Comparison of ENCODE assay signal across 17 cellular contexts in the genomic region with DNA sequence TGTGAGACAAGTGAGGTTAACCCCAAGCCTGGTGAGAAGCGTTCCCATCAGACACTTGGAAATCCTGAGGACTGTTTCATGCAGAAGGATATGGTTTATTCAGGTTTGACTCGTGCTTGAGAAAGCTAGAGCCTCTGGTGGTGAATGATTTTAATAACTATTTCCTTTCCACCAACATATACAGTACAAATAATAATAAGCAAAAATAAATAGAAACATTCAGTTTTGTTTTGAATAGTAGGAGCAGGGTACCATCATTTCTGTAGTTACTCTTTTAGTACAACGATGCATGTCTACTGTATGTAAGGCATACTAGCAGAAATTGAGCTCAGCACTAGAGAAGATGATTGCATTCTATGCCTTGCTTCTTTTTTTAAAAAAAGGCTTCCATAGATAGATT. TPM values are rescaled to one million over a fixed set of nuclear protein-coding genes. Genes with fewer than 3 reads are reported as not detected.
DNase-seq lines count a peak whose midpoint lies in the region; ATAC-seq and TF ChIP-seq lines count a peak whose summit lies in the region.
"Had no signal": no experiment of that assay in that cellular context is flagged by ENCODE, and none has a peak within 500 bp of the region (broad histone marks: within the 10 kb centered on the region; RNA-seq: fewer than 3 reads in every experiment).

No MANE protein-coding gene starts in this region.

- no peak for TF ChIP-seq EP300 in ovary (IDR thresholded peaks at IDR 0.05)

- peak; percentile 82 for ATAC-seq in GM18873 (IDR thresholded peaks at IDR 0.05; ENCODE audit: low FRiP score, unreplicated experiment)
- peak; percentile 76 for ATAC-seq in GM21529 (IDR thresholded peaks at IDR 0.05; ENCODE audit: unreplicated experiment)
- peak; percentile 73 for ATAC-seq in HG03045 (IDR thresholded peaks at IDR 0.05; ENCODE audit: unreplicated experiment)
- ATAC-seq in activated T-helper 17 cell treated with anti-CD3 and anti-CD28 coated beads, Interleukin-2, amount 50 U/mL, for 72 hours (replicated peaks) = peak; percentile 41
- ATAC-seq: CD8-positive, alpha-beta T cell had no signal

- H3K36me3 Mint-ChIP-seq in activated T-helper 17 cell treated with anti-CD3 and anti-CD28 coated beads, Interleukin-2, amount 50 U/mL, for 72 hours (ENCODE audit: low read depth) = no peaks in the 10 kb centered on the region
- H3K36me3 Mint-ChIP-seq: CD8-positive, alpha-beta T cell had no signal

- H3K4me1 ChIP-seq in ovary (ENCODE audit: insufficient read depth) = no peaks in the 10 kb centered on the region

- no peaks in the 10 kb centered on the region for H3K4me1 Mint-ChIP-seq in activated T-helper 17 cell treated with anti-CD3 and anti-CD28 coated beads, Interleukin-2, amount 50 U/mL, for 72 hours

- WGBS in ovary, 3 donors = 58 to 59% (median 58%) methylated on average over 3 of the region's 3 CpGs

- no peaks in the 10 kb centered on the region for H3K9me3 ChIP-seq in ovary

- TF ChIP-seq CTCF in foreskin fibroblast (IDR thresholded peaks at IDR 0.05; ENCODE audit: low read depth, low read length) (no peak), ovary (IDR thresholded peaks at IDR 0.05) (no peak)

- no peak for TF ChIP-seq POLR2A in ovary (IDR thresholded peaks at IDR 0.05)

- H3K4me3 ChIP-seq in foreskin fibroblast (ENCODE audit: low read depth in 1 of 2, low read length in 2 of 2) (no peak overlapping the region), ovary (no peak overlapping the region)

- no peaks in the 10 kb centered on the region for H3K36me3 ChIP-seq in ovary

- H3K27ac ChIP-seq in ovary = no peak overlapping the region

- no peaks in the 10 kb centered on the region for H3K9me3 Mint-ChIP-seq in activated T-helper 17 cell treated with anti-CD3 and anti-CD28 coated beads, Interleukin-2, amount 50 U/mL, for 72 hours
- H3K9me3 Mint-ChIP-seq: CD8-positive, alpha-beta T cell had no signal

- H3K27ac Mint-ChIP-seq in activated T-helper 17 cell treated with anti-CD3 and anti-CD28 coated beads, Interleukin-2, amount 50 U/mL, for 72 hours = no peak overlapping the region
- H3K27ac Mint-ChIP-seq: CD8-positive, alpha-beta T cell had no signal

- no peak overlapping the region for H3K4me3 Mint-ChIP-seq in activated T-helper 17 cell treated with anti-CD3 and anti-CD28 coated beads, Interleukin-2, amount 50 U/mL, for 72 hours
- H3K4me3 Mint-ChIP-seq: CD8-positive, alpha-beta T cell had no signal

- H3K27me3 Mint-ChIP-seq in activated T-helper 17 cell treated with anti-CD3 and anti-CD28 coated beads, Interleukin-2, amount 50 U/mL, for 72 hours = peaks cover 6% of the 10 kb centered on the region

- DNase-seq in anterior cingulate cortex (lab: John Stamatoyannopoulos, UW) (no peak), foreskin fibroblast (no peak), ovary (no peak), NCI-H524 (lab: John Stamatoyannopoulos, UW) (no peak)
- DNase-seq: CD8-positive, alpha-beta T cell; cortex of kidney; NCI-H345; retina; stimulated activated CD4-positive, alpha-beta T cell treated with anti-CD3 and anti-CD28 coated beads, Interleukin-4, amount 100 ng/mL, for 4 hours; substantia nigra had no signal

- no peaks in the 10 kb centered on the region for H3K27me3 ChIP-seq in ovary

- intact Hi-C loops in ovary (cut with DNase I) = loop anchor here in 1 of 4 donors (5.0 to 10.0 kb wide), 2 partner anchors 199 to 642 kb away; no protein-coding TSS in a partner anchor

RNA-seq across cellular contexts. Expression of a gene that starts 33.5 kb away (rescaled TPM):
- not detected for total RNA-seq in activated T-helper 17 cell treated with anti-CD3 and anti-CD28 coated beads, Interleukin-2, amount 50 U/mL, for 72 hours
- 1 to 10 TPM in 1 of 7 donors, under 1 TPM in 4, not detected in 2; 0.11 to 1.4 (median 0.38) TPM for total RNA-seq in ovary
- polyA plus RNA-seq in ovary = not detected
- total RNA-seq: CD8-positive, alpha-beta T cell; M059J; myocyte had no signal
- polyA plus RNA-seq: keratinocyte had no signal
